Comparison of ENCODE assay signal across 11 cellular contexts in genomic region chr11:1307163-1307870, GRCh38. TPM values are rescaled to one million over a fixed set of nuclear protein-coding genes. Genes with fewer than 3 reads are reported as not detected.
DNase-seq lines count a peak whose midpoint lies in the region; ATAC-seq and TF ChIP-seq lines count a peak whose summit lies in the region.
"Had no signal": no experiment of that assay in that cellular context is flagged by ENCODE, and none has a peak within 500 bp of the region (broad histone marks: within the 10 kb centered on the region; RNA-seq: fewer than 3 reads in every experiment).

No MANE protein-coding gene starts in this region.

- H3K79me2 ChIP-seq in Loucy (ENCODE audit: insufficient read depth, low read length) (peaks cover 77% of the 10 kb centered on the region), mammary epithelial cell (ENCODE audit: insufficient read depth, low read length) (peaks cover 70% of the 10 kb centered on the region)

- TF ChIP-seq CTCF in CD14-positive monocyte (IDR thresholded peaks at IDR 0.05) (no peak), Loucy (conservative IDR thresholded peaks at IDR 0.05; ENCODE audit: low read length) (no peak), mammary epithelial cell (conservative IDR thresholded peaks at IDR 0.05 in 1 of 2, IDR thresholded peaks at IDR 0.05 in 1 of 2; ENCODE audit: extremely low read depth in 1 of 2, insufficient read depth in 1 of 2, low read depth in 1 of 2, low read length in 2 of 2) (no peak), natural killer cell (IDR thresholded peaks at IDR 0.05) (no peak), thyroid gland (IDR thresholded peaks at IDR 0.05) (no peak)

- TF ChIP-seq POLR2A in thyroid gland (IDR thresholded peaks at IDR 0.05) = no peak

- H3K27me3 ChIP-seq in Loucy (ENCODE audit: insufficient read depth, low read length, poor library complexity, severe bottlenecking) = no peaks in the 10 kb centered on the region
- H3K27me3 ChIP-seq in mammary epithelial cell (ENCODE audit: insufficient read depth, low read length) = no peaks in the 10 kb centered on the region
- H3K27me3 ChIP-seq in thyroid gland = no peaks in the 10 kb centered on the region

- H3K4me1 Mint-ChIP-seq in CD14-positive monocyte = peaks cover 71% of the 10 kb centered on the region
- H3K4me1 Mint-ChIP-seq in natural killer cell = peaks cover 42 to 54% of the 10 kb centered on the region in 2 donors

- H3K36me3 Mint-ChIP-seq in CD14-positive monocyte (peaks cover 30 to 57% of the 10 kb centered on the region in 2 donors), natural killer cell (no peaks in the 10 kb centered on the region)

- peaks cover 49% of the 10 kb centered on the region for H4K20me1 ChIP-seq in Loucy (ENCODE audit: insufficient read depth, low read length, poor library complexity, severe bottlenecking)
- no peaks in the 10 kb centered on the region for H4K20me1 ChIP-seq in mammary epithelial cell (ENCODE audit: insufficient read depth, low read length)

- H3K9ac ChIP-seq in Loucy (ENCODE audit: low read depth, low read length, poor library complexity, severe bottlenecking) (peak overlapping the region; percentile 78), mammary epithelial cell (ENCODE audit: insufficient read depth, low read length) (no peak overlapping the region)

- H3K36me3 ChIP-seq in Loucy (ENCODE audit: insufficient read depth, low read length) (no peaks in the 10 kb centered on the region), mammary epithelial cell (ENCODE audit: insufficient read depth, low read length) (peaks cover 2% of the 10 kb centered on the region), thyroid gland (no peaks in the 10 kb centered on the region)

- H3K27ac ChIP-seq in mammary epithelial cell (ENCODE audit: insufficient read depth, low read depth, low read length) (no peak overlapping the region), thyroid gland (no peak overlapping the region)

- H3K9me3 Mint-ChIP-seq in CD14-positive monocyte (peaks cover 4 to 15% (median 9%) of the 10 kb centered on the region in 7 donors), natural killer cell (peaks cover 3% of the 10 kb centered on the region in 2 donors)

- 30% methylated on average over 17 of the region's 21 CpGs for WGBS in mammary epithelial cell (ENCODE audit: low coverage, missing lambda C conversion rate)
- 83% methylated on average over 15 to 19 of the region's 21 CpGs for WGBS in thyroid gland, 2 donors

- H3K9me2 ChIP-seq in Loucy (replicated peaks; ENCODE audit: low read depth, low read length) = no peaks in the 10 kb centered on the region

- dilution Hi-C loops in mammary epithelial cell (cut with HindIII; ENCODE audit: low sequenced_read_pairs) = no loop called here

- intact Hi-C loops in CD14-positive monocyte (cut with micrococcal nuclease) (loop anchor here in 1 of 2 donors (5.0 kb wide), 1 partner anchor 75 kb away; no protein-coding TSS in a partner anchor), mammary epithelial cell (cut with micrococcal nuclease) (loop anchor here (5.0 kb wide), 2 partner anchors 210 to 265 kb away; partner anchors contain the start of gene DUSP8), natural killer cell (cut with micrococcal nuclease) (loop anchor here (5.0 kb wide), 1 partner anchor 75 kb away; no protein-coding TSS in a partner anchor), thyroid gland (cut with DNase I) (loop anchor here (5.0 kb wide), 1 partner anchor 80 kb away; the partner anchor contains the start of gene BRSK2)

- H3K4me3 ChIP-seq in Loucy (ENCODE audit: low read length, poor library complexity, severe bottlenecking) (peak overlapping the region; percentile 87), mammary epithelial cell (replicated peaks in 1 of 3; ENCODE audit: insufficient read depth in 1 of 3, low read depth in 2 of 3, low read length in 3 of 3) (peak overlapping the region in 2 of 3 experiments; percentile 20 to 28), thyroid gland (replicated peaks in 1 of 3) (no peak overlapping the region)

- H3K4me2 ChIP-seq in Loucy (ENCODE audit: low read depth, low read length, poor library complexity, severe bottlenecking) (peak overlapping the region; percentile 88), mammary epithelial cell (ENCODE audit: insufficient read depth, low read depth, low read length) (peak overlapping the region; percentile 86)

- no peak overlapping the region for H2AFZ ChIP-seq in Loucy (ENCODE audit: low read length)
- no peak overlapping the region for H2AFZ ChIP-seq in mammary epithelial cell (ENCODE audit: low read depth, low read length)

- H3K27me3 Mint-ChIP-seq in CD14-positive monocyte (ENCODE audit: low read depth in 3 of 3) (peaks cover 0 to 4% (median 0%) of the 10 kb centered on the region in 3 donors), natural killer cell (ENCODE audit: low read depth in 2 of 2) (no peaks in the 10 kb centered on the region)

- peaks cover 35% of the 10 kb centered on the region for H3K4me1 ChIP-seq in Loucy (ENCODE audit: insufficient read depth, low read length, poor library complexity, severe bottlenecking)
- peaks cover 51% of the 10 kb centered on the region for H3K4me1 ChIP-seq in mammary epithelial cell (ENCODE audit: insufficient read depth, low read length)
- peaks cover 40 to 58% of the 10 kb centered on the region in 2 donors for H3K4me1 ChIP-seq in thyroid gland

- CTCF ChIA-PET in mammary epithelial cell (lab: Charles Lee; ENCODE audit: low non-redundant PET) = no interaction called here

- in situ Hi-C loops in mammary epithelial cell (cut with MboI; ENCODE audit: low sequenced_read_pairs in 2 of 2) = no loop called here

- ATAC-seq in natural killer cell (no peak), HG02973 (IDR thresholded peaks at IDR 0.05; ENCODE audit: unreplicated experiment) (no peak), HG03354 (IDR thresholded peaks at IDR 0.05; ENCODE audit: poor library complexity, severe bottlenecking, unreplicated experiment) (no peak)

- DNase-seq in CD14-positive monocyte (ENCODE audit: low spot score) (peak; percentile 77), mammary epithelial cell (peak; percentile 71), natural killer cell (no peak), NK-92 (lab: John Stamatoyannopoulos, UW; ENCODE audit: unreplicated experiment) (no peak), thyroid gland (no peak)
- DNase-seq: central memory CD4-positive, alpha-beta T cell; kidney glomerular epithelial cell; NCI-H2081 had no signal

- no peaks in the 10 kb centered on the region; the same call in 1 of the 2 replicates for H3F3A ChIP-seq in Loucy (ENCODE audit: low read depth)

- H3K9me3 ChIP-seq in Loucy (ENCODE audit: insufficient read depth, low read depth, low read length) (no peaks in the 10 kb centered on the region), mammary epithelial cell (replicated peaks; ENCODE audit: insufficient read depth, low read length) (peaks cover 8% of the 10 kb centered on the region), thyroid gland (no peaks in the 10 kb centered on the region)

- H3K27ac Mint-ChIP-seq in CD14-positive monocyte = peak overlapping the region in 6 of 7 donors; percentile 74 to 91 (median 82)
- peak overlapping the region; percentile 76 to 86 for H3K27ac Mint-ChIP-seq in natural killer cell

- no TSS peak for BruUV-seq in mammary epithelial cell (replicated peaks; lab: Mats Ljungman, UMichigan)

- H3K4me3 Mint-ChIP-seq in CD14-positive monocyte = peak overlapping the region; percentile 49 to 83
- H3K4me3 Mint-ChIP-seq in natural killer cell = peak overlapping the region; percentile 75

RNA-seq across cellular contexts. Expression of gene TOLLIP, which starts 2.1 kb away (rescaled TPM):
- polyA plus RNA-seq in CD14-positive monocyte (10 to 100 TPM; 67.9 to 71.7 TPM), mammary epithelial cell (74.8 TPM)
- total RNA-seq in mammary epithelial cell (10 to 100 TPM; 49.3 to 78.4 TPM), natural killer cell (10 to 100 TPM; 49.3 to 61.8 (median 54.8) TPM), thyroid gland (10 to 100 TPM; 37.1 to 74.4 (median 65.7) TPM)
- polyA minus RNA-seq in mammary epithelial cell = 36.3 TPM

Comparison
In these comparisons a context has a peak if more than half of its experiments do, and no peak if none do; other contexts are left out.
1. DNase-seq: peak in CD14-positive monocyte (single experiment) and mammary epithelial cell (single experiment); none in natural killer cell (single experiment), NK-92 (single experiment) and thyroid gland (0 of 2).
2. H3K4me3 ChIP-seq: peak in Loucy (single experiment) and mammary epithelial cell (2 of 3); none in thyroid gland (0 of 3).